ENCODE assay signal across 1 cellular context in the genomic region with DNA sequence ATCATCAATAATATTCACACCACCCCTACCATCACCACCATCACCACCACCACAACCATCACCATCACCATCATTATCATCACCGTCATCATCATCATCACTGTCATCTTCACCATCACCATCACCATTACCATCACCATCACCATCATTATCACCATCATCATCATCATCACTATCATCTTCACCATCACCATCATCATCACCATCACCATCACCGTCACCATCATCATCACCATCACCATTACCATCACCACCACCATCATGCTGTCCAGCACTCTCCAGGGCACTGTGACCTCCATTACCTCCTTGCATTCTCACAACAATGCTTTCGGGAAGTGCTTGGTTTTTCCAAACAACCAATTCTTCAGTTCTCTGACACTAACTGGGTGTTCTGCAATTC.
TF ChIP-seq lines count a peak whose summit lies in the region.

No MANE protein-coding gene starts in this region.

TF ChIP-seq in H1, 55 proteins besides CTCF, POLR2A, EP300 and RAD21:
- TF ChIP-seq, protein P1, sequence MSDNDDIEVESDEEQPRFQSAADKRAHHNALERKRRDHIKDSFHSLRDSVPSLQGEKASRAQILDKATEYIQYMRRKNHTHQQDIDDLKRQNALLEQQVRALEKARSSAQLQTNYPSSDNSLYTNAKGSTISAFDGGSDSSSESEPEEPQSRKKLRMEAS (IDR thresholded peaks at IDR 0.05) = no peak
- TF ChIP-seq GABPA (IDR thresholded peaks at IDR 0.05; ENCODE audit: borderline replicate concordance, insufficient read depth, low read length) (no peak), CEBPB (IDR thresholded peaks at IDR 0.05; ENCODE audit: low read depth, low read length) (no peak), MAFK (IDR thresholded peaks at IDR 0.05; ENCODE audit: low read depth, low read length) (no peak), SIN3A (conservative IDR thresholded peaks at IDR 0.05 in 1 of 2, IDR thresholded peaks at IDR 0.05 in 1 of 2; ENCODE audit: low read depth in 1 of 2, low read length in 2 of 2) (no peak), CREB1 (IDR thresholded peaks at IDR 0.05) (no peak), BRCA1 (IDR thresholded peaks at IDR 0.05; ENCODE audit: low read depth, low read length) (no peak), NANOG (IDR thresholded peaks at IDR 0.05; ENCODE audit: insufficient read depth, low read depth, low read length, poor library complexity, severe bottlenecking) (no peak), CHD7 (IDR thresholded peaks at IDR 0.05; ENCODE audit: insufficient replicate concordance, low read length) (no peak), JUN (IDR thresholded peaks at IDR 0.05; ENCODE audit: low read depth, low read length) (no peak), ASH2L (IDR thresholded peaks at IDR 0.05; ENCODE audit: low read length) (no peak), TAF1 (IDR thresholded peaks at IDR 0.05; ENCODE audit: low read depth, low read length) (no peak), POU5F1 (IDR thresholded peaks at IDR 0.05; ENCODE audit: low read depth, low read length) (no peak), TAF7 (optimal IDR thresholded peaks at IDR 0.05; ENCODE audit: borderline replicate concordance, low read depth, low read length) (no peak), PHF8 (conservative IDR thresholded peaks at IDR 0.05; ENCODE audit: low read depth, low read length) (no peak), EZH2 (IDR thresholded peaks at IDR 0.05; ENCODE audit: low read depth, low read length, severe bottlenecking) (no peak)
- TF ChIP-seq, protein P2, sequence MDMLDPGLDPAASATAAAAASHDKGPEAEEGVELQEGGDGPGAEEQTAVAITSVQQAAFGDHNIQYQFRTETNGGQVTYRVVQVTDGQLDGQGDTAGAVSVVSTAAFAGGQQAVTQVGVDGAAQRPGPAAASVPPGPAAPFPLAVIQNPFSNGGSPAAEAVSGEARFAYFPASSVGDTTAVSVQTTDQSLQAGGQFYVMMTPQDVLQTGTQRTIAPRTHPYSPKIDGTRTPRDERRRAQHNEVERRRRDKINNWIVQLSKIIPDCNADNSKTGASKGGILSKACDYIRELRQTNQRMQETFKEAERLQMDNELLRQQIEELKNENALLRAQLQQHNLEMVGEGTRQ (IDR thresholded peaks at IDR 0.05; ENCODE audit: low read length) = no peak
